Comparison of ENCODE assay signal across 8 cellular contexts in the genomic region with DNA sequence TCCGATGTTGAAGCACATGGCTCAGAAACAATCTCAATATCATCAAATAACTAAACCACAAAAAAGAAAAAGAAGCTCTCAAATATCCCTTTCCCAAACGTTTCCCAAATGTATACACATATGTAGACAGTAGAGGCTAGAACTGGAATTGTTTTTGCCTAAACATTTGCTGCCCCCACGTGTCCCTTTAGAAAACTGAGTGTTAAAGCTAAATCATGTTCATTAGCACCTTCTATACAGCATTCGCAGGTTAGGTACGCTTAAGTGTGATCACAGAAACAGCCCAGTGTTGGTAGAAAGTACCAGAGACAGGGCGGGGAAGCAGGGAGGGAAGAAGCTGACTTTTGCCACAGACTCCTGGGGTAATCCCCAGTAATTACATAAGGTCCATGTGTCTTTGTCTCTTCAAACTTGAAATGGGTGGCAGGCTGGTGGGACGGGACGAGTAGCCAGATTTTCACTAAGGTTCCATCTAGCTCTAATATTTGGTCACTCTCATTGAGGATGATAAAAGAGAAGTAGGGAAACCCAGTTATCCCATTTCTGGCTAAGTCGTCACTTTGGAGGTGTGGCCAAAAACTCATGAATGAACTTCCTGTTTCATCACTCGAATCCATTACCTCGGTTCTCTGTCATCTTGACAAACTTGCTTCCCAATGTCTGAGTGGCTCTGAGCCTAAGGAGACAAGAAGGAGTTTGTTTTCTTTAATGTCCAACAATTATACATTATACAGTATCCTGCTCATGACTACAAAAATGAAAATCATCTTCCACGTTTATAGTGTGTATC. TPM values are rescaled to one million over a fixed set of nuclear protein-coding genes. Genes with fewer than 3 reads are reported as not detected.
DNase-seq lines count a peak whose midpoint lies in the region; ATAC-seq and TF ChIP-seq lines count a peak whose summit lies in the region.

No MANE protein-coding gene starts in this region.

- H3K4me3 ChIP-seq in PC-9 (no peak overlapping the region), endodermal cell (ENCODE audit: low read length) (no peak overlapping the region), osteoblast (ENCODE audit: insufficient read depth, low read length) (peak overlapping the region; percentile 72)

- H3K27ac Mint-ChIP-seq in endodermal cell = no peak overlapping the region

- H3K4me1 Mint-ChIP-seq in activated T-cell treated with anti-CD3 and anti-CD28 coated beads, Interleukin-2, amount 50 U/mL, for 4 hours (ENCODE audit: low read depth) = peaks cover 8% of the 10 kb centered on the region
- H3K4me1 Mint-ChIP-seq in endodermal cell = peaks cover 25% of the 10 kb centered on the region

- H3K79me2 ChIP-seq in PC-9 (ENCODE audit: low read depth) = no peaks in the 10 kb centered on the region
- no peaks in the 10 kb centered on the region for H3K79me2 ChIP-seq in osteoblast (ENCODE audit: insufficient read depth, low read length)

- H2AFZ ChIP-seq in PC-9 (no peak overlapping the region), osteoblast (ENCODE audit: low read length) (peak overlapping the region; percentile 96)

- 57 to 64% methylated on average over 3 to 12 of the region's 12 CpGs for WGBS in endodermal cell (ENCODE audit: insufficient coverage in 1 of 2, insufficient read length in 1 of 2), 2 experiments

- no peak overlapping the region for H3K27ac ChIP-seq in PC-9
- H3K27ac ChIP-seq in endodermal cell (ENCODE audit: low read depth, low read length) = no peak overlapping the region
- H3K27ac ChIP-seq in osteoblast (ENCODE audit: low read depth, low read length) = peak overlapping the region; percentile 38

- no peaks in the 10 kb centered on the region for H3K36me3 Mint-ChIP-seq in activated T-cell treated with anti-CD3 and anti-CD28 coated beads, Interleukin-2, amount 50 U/mL, for 4 hours (ENCODE audit: insufficient read depth)
- no peaks in the 10 kb centered on the region for H3K36me3 Mint-ChIP-seq in endodermal cell (ENCODE audit: low read depth)

- intact Hi-C loops in PC-9 (cut with micrococcal nuclease; ENCODE audit: unreplicated experiment) = loop anchor here (1.0 to 5.0 kb wide), 6 partner anchors 888 to 1931 kb away; no protein-coding TSS in a partner anchor

- H3K27me3 Mint-ChIP-seq in activated T-cell treated with anti-CD3 and anti-CD28 coated beads, Interleukin-2, amount 50 U/mL, for 4 hours (ENCODE audit: low read depth) = peaks cover 60% of the 10 kb centered on the region
- peaks cover 71% of the 10 kb centered on the region for H3K27me3 Mint-ChIP-seq in endodermal cell (ENCODE audit: insufficient read depth)

- H4K20me1 ChIP-seq in PC-9 (ENCODE audit: insufficient read depth) (no peaks in the 10 kb centered on the region), osteoblast (ENCODE audit: insufficient read depth, low read length) (no peaks in the 10 kb centered on the region)

- H3K4me1 ChIP-seq in PC-9 (replicated peaks; ENCODE audit: insufficient read depth) = peaks cover 13% of the 10 kb centered on the region
- H3K4me1 ChIP-seq in endodermal cell (ENCODE audit: control insufficient read depth, insufficient read depth, low read length) = peaks cover 4% of the 10 kb centered on the region
- peaks cover 6% of the 10 kb centered on the region for H3K4me1 ChIP-seq in osteoblast (ENCODE audit: insufficient read depth, low read length)

- no peak overlapping the region for H3K9ac ChIP-seq in endodermal cell (ENCODE audit: extremely low read depth, low read length, poor library complexity, severe bottlenecking)

- no peaks in the 10 kb centered on the region for H3K9me3 Mint-ChIP-seq in activated T-cell treated with anti-CD3 and anti-CD28 coated beads, Interleukin-2, amount 50 U/mL, for 4 hours
- no peaks in the 10 kb centered on the region for H3K9me3 Mint-ChIP-seq in endodermal cell

- H3K9me3 ChIP-seq in PC-9 (ENCODE audit: insufficient read depth, low read depth) = no peaks in the 10 kb centered on the region
- no peaks in the 10 kb centered on the region for H3K9me3 ChIP-seq in endodermal cell (ENCODE audit: control insufficient read depth, low read length)
- H3K9me3 ChIP-seq in osteoblast (ENCODE audit: low read depth, low read length) = no peaks in the 10 kb centered on the region

- H3K9me2 ChIP-seq in PC-9 (ENCODE audit: insufficient read depth) = no peaks in the 10 kb centered on the region

- DNase-seq in activated T-cell treated with anti-CD3 and anti-CD28 coated beads, Interleukin-2, amount 50 U/mL, for 4 hours = no peak
- no peak for DNase-seq in activated T-cell treated with anti-CD3 and anti-CD28 coated beads, Interleukin-2, amount 50 U/mL, for 1 hour
- peak; percentile 10 for DNase-seq in HK-2 (ENCODE audit: unreplicated experiment)
- peak; percentile 40 to 57 for DNase-seq in PC-9
- DNase-seq in endodermal cell = peak; percentile 55
- DNase-seq in osteoblast (ENCODE audit: insufficient read length, low spot score, missing footprints) = no peak
- DNase-seq in GM19240 (ENCODE audit: insufficient read length, low spot score) = no peak

- TF ChIP-seq CTCF in PC-9 (conservative IDR thresholded peaks at IDR 0.05) (peak; percentile 66), endodermal cell (conservative IDR thresholded peaks at IDR 0.05) (peak; percentile 72), osteoblast (IDR thresholded peaks at IDR 0.05; ENCODE audit: extremely low read depth, low read depth, low read length) (peak; percentile 65)

- no peak for ATAC-seq in activated T-cell treated with anti-CD3 and anti-CD28 coated beads, Interleukin-2, amount 50 U/mL, for 4 hours
- peak; percentile 78 for ATAC-seq in GM21515 (IDR thresholded peaks at IDR 0.05; ENCODE audit: unreplicated experiment)

- H3F3A ChIP-seq in PC-9 (ENCODE audit: insufficient read depth, low read depth) = no peaks in the 10 kb centered on the region; the same call in 1 of the 2 replicates

- POLR2A ChIA-PET in PC-9 (lab: Charles Lee; ENCODE audit: unreplicated experiment) = interaction anchor here (0.5 to 0.7 kb wide), 3 partner anchors 199 to 1710 kb away, joined by 5 to 11 read pairs (median 6); a partner anchor contains a TSS

- no peaks in the 10 kb centered on the region for H3K36me3 ChIP-seq in PC-9 (ENCODE audit: low read depth)
- no peaks in the 10 kb centered on the region for H3K36me3 ChIP-seq in endodermal cell (ENCODE audit: control insufficient read depth, insufficient read depth, low read length)
- H3K36me3 ChIP-seq in osteoblast (ENCODE audit: insufficient read depth, low read length) = no peaks in the 10 kb centered on the region

- peak overlapping the region; percentile 34 for H3K4me2 ChIP-seq in PC-9
- peak overlapping the region; percentile 94 for H3K4me2 ChIP-seq in osteoblast (ENCODE audit: insufficient read depth, low read length)

- CTCF ChIA-PET in PC-9 (lab: Charles Lee) = interaction anchor here (0.6 to 1.3 kb wide), 15 partner anchors 10 to 1948 kb away, joined by 3 to 10 read pairs (median 4); a partner anchor contains a TSS

- no TSS peak for BruUV-seq in PC-9 (replicated peaks; lab: Mats Ljungman, UMichigan)

- peak overlapping the region; percentile 17 for H3K4me3 Mint-ChIP-seq in activated T-cell treated with anti-CD3 and anti-CD28 coated beads, Interleukin-2, amount 50 U/mL, for 4 hours
- no peak overlapping the region for H3K4me3 Mint-ChIP-seq in endodermal cell

- H3K27me3 ChIP-seq in PC-9 (ENCODE audit: insufficient read depth, low read depth) = no peaks in the 10 kb centered on the region
- H3K27me3 ChIP-seq in endodermal cell (ENCODE audit: control insufficient read depth, insufficient read depth, low read length, poor library complexity, severe bottlenecking) = peaks cover 52% of the 10 kb centered on the region
- H3K27me3 ChIP-seq in osteoblast (ENCODE audit: insufficient read depth, low read length) = peaks cover 7% of the 10 kb centered on the region

RNA-seq across cellular contexts. Expression of a gene that starts 15.0 kb away (rescaled TPM):
- under 1 TPM in 1 of 3 donors, not detected in 2; 0.11 TPM for total RNA-seq in activated T-cell treated with anti-CD3 and anti-CD28 coated beads, Interleukin-2, amount 50 U/mL, for 4 hours
- total RNA-seq in PC-9 (2021) = 37.0 and 43.8 TPM in 2 replicates
- total RNA-seq in endodermal cell = under 1 TPM; 0.51 to 0.69 TPM
- 39.2 TPM for polyA plus RNA-seq in endodermal cell (2013, experiment 1 of 2)
- polyA plus RNA-seq in endodermal cell (2013, experiment 2 of 2) = 32.0 TPM
- under 0.01 and 0.36 TPM in 2 replicates for total RNA-seq in osteoblast

Comparison
In these comparisons a context has a peak if more than half of its experiments do, and no peak if none do; other contexts are left out.
1. DNase-seq: peak in HK-2 (single experiment), PC-9 (2 of 2) and endodermal cell (single experiment); none in activated T-cell treated with anti-CD3 and anti-CD28 coated beads, Interleukin-2, amount 50 U/mL, for 4 hours (single experiment), activated T-cell treated with anti-CD3 and anti-CD28 coated beads, Interleukin-2, amount 50 U/mL, for 1 hour (single experiment), osteoblast (single experiment) and GM19240 (single experiment).
2. RNA of a gene that starts 15.0 kb away (total RNA-seq): 37.0 to 43.8 TPM in PC-9; 0.51 to 0.69 TPM in endodermal cell, under 0.01 to 0.36 TPM in osteoblast and 0.11 TPM in activated T-cell treated with anti-CD3 and anti-CD28 coated beads, Interleukin-2, amount 50 U/mL, for 4 hours; every median in the first group is over 10 times any median in the second.
3. Peak in every context shown above with its lines, with median percentiles within 50 percentile points of each other: CTCF ChIP-seq.